ENCODE assay signal across 8 cellular contexts in the genomic region with DNA sequence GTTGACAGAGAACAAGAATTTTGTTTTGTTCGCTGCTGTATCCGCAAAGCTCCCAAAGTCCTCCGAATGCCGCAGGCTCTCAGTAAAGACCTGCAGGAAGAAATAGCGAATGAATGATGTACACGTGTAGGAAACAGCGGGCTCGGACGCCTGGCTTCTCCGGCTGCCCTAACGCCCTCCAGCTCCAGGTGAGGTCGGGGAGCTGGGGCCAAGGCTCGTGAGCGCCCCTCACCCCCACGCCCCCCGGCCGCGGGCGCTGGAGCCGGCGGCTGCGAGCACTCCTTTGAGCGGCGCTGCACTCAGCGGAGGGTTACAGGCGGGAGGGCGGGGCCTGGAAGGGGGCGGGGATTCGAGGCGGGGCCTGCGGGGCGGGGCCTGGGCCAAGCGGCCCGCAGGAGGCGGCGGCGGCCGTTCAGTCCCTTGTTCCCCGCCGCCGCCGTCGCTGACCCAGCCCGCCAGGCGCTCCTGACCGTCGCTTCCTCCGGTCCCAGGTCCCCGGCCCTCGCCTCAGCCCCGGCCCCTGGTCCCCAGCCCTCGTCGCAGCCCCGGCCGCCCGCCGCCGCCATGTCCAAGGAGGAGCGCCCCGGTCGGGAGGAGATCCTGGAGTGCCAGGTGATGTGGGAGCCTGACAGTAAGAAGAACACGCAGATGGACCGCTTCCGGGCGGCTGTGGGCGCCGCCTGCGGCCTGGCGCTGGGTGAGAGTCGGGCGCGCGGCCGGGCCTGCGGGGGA. TPM values are rescaled to one million over a fixed set of nuclear protein-coding genes. Genes with fewer than 3 reads are reported as not detected.
A peak's percentile ranks its signal among the peaks of the same experiment; 100 is the strongest.
DNase-seq lines count a peak whose midpoint lies in the region; ATAC-seq and TF ChIP-seq lines count a peak whose summit lies in the region.

A gene with protein sequence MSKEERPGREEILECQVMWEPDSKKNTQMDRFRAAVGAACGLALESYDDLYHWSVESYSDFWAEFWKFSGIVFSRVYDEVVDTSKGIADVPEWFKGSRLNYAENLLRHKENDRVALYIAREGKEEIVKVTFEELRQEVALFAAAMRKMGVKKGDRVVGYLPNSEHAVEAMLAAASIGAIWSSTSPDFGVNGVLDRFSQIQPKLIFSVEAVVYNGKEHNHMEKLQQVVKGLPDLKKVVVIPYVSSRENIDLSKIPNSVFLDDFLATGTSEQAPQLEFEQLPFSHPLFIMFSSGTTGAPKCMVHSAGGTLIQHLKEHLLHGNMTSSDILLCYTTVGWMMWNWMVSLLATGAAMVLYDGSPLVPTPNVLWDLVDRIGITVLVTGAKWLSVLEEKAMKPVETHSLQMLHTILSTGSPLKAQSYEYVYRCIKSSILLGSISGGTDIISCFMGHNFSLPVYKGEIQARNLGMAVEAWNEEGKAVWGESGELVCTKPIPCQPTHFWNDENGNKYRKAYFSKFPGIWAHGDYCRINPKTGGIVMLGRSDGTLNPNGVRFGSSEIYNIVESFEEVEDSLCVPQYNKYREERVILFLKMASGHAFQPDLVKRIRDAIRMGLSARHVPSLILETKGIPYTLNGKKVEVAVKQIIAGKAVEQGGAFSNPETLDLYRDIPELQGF (plus strand): TSS at position 415 of the 732 bp plus-strand sequence. CDS start 150 bp downstream, at position 565.

- peak; percentile 89 for ATAC-seq in GM21576 (IDR thresholded peaks at IDR 0.05; ENCODE audit: unreplicated experiment)

- H3K4me3 ChIP-seq in fibroblast of pulmonary artery (replicated peaks; ENCODE audit: low read depth, low read length), result peak within 1 kb of the TSS; percentile 73

- peak; percentile 78 for DNase-seq in DMS79 treated with DMSO at 0.1 percent for 48 hours (lab: John Stamatoyannopoulos, UW)
- peak; percentile 78 for DNase-seq in RKO (ENCODE audit: low spot score)
- peak; percentile 63 for DNase-seq in activated T-helper 2 cell treated with anti-CD3 and anti-CD28 coated beads, Interferon-gamma antibody, Interleukin-2, Interleukin-4, amounts not matched to agents 10 μg/mL and 5 μg/mL and 100 μg/mL, durations not matched to agents 14 hours and 24 hours and 36 hours (ENCODE audit: low spot score)
- DNase-seq in fibroblast of pulmonary artery (ENCODE audit: low read depth), result peak; percentile 74

- H3K4me3 Mint-ChIP-seq in IgD-negative memory B cell (peak within 1 kb of the TSS; percentile 78 to 94 (median 90)), nephron (peak within 1 kb of the TSS; percentile 82 to 87 (median 85))
- peak within 1 kb of the TSS; percentile 87 for H3K4me3 Mint-ChIP-seq in activated T-helper 2 cell treated with anti-CD3 and anti-CD28 coated beads, Interferon-gamma antibody, Interleukin-2, Interleukin-4, amounts not matched to agents 10 μg/mL and 5 μg/mL and 100 μg/mL, durations not matched to agents 14 hours and 24 hours and 36 hours (ENCODE audit: low read depth)
- peak within 1 kb of the TSS; percentile 66 for H3K4me3 Mint-ChIP-seq in stimulated activated naive CD8-positive, alpha-beta T cell treated with anti-CD3 and anti-CD28 coated beads, Interleukin-15, Interleukin-2, amounts not matched to agents 100 ng/mL and 50 ng/mL, for 24 hours

- intact Hi-C loops in activated T-helper 2 cell treated with anti-CD3 and anti-CD28 coated beads, Interferon-gamma antibody, Interleukin-2, Interleukin-4, amounts not matched to agents 10 μg/mL and 5 μg/mL and 100 μg/mL, durations not matched to agents 14 hours and 24 hours and 36 hours (cut with micrococcal nuclease), result loop anchor here (1.0 kb wide), 2 partner anchors 16 to 76 kb away; partner anchors contain the start of gene DHX37

- TF ChIP-seq CTCF in fibroblast of pulmonary artery (IDR thresholded peaks at IDR 0.05; ENCODE audit: low read length, missing control alignments), result no peak
- TF ChIP-seq CTCF in nephron (IDR thresholded peaks at IDR 0.05; ENCODE audit: unreplicated experiment in 3 of 3), result no peak

- peak within 1 kb of the TSS in 2 of 3 donors; percentile 77 to 78 for H3K27ac Mint-ChIP-seq in IgD-negative memory B cell
- H3K27ac Mint-ChIP-seq in activated T-helper 2 cell treated with anti-CD3 and anti-CD28 coated beads, Interferon-gamma antibody, Interleukin-2, Interleukin-4, amounts not matched to agents 10 μg/mL and 5 μg/mL and 100 μg/mL, durations not matched to agents 14 hours and 24 hours and 36 hours, result peak within 1 kb of the TSS; percentile 50
- H3K27ac Mint-ChIP-seq in nephron, result no peak within 1 kb of the TSS
- peak within 1 kb of the TSS; percentile 45 for H3K27ac Mint-ChIP-seq in stimulated activated naive CD8-positive, alpha-beta T cell treated with anti-CD3 and anti-CD28 coated beads, Interleukin-15, Interleukin-2, amounts not matched to agents 100 ng/mL and 50 ng/mL, for 24 hours

- H3K9me3 Mint-ChIP-seq in IgD-negative memory B cell, result no peaks in the 10 kb centered on the region
- peaks cover 4% of the 10 kb centered on the region for H3K9me3 Mint-ChIP-seq in activated T-helper 2 cell treated with anti-CD3 and anti-CD28 coated beads, Interferon-gamma antibody, Interleukin-2, Interleukin-4, amounts not matched to agents 10 μg/mL and 5 μg/mL and 100 μg/mL, durations not matched to agents 14 hours and 24 hours and 36 hours
- peaks cover 8% of the 10 kb centered on the region for H3K9me3 Mint-ChIP-seq in nephron
- no peaks in the 10 kb centered on the region for H3K9me3 Mint-ChIP-seq in stimulated activated naive CD8-positive, alpha-beta T cell treated with anti-CD3 and anti-CD28 coated beads, Interleukin-15, Interleukin-2, amounts not matched to agents 100 ng/mL and 50 ng/mL, for 24 hours

- H3K36me3 Mint-ChIP-seq in IgD-negative memory B cell (no peaks in the 10 kb centered on the region), nephron (ENCODE audit: low read depth) (peaks cover 4% of the 10 kb centered on the region)
- peaks cover 13% of the 10 kb centered on the region for H3K36me3 Mint-ChIP-seq in activated T-helper 2 cell treated with anti-CD3 and anti-CD28 coated beads, Interferon-gamma antibody, Interleukin-2, Interleukin-4, amounts not matched to agents 10 μg/mL and 5 μg/mL and 100 μg/mL, durations not matched to agents 14 hours and 24 hours and 36 hours (ENCODE audit: low read depth)
- H3K36me3 Mint-ChIP-seq in stimulated activated naive CD8-positive, alpha-beta T cell treated with anti-CD3 and anti-CD28 coated beads, Interleukin-15, Interleukin-2, amounts not matched to agents 100 ng/mL and 50 ng/mL, for 24 hours (ENCODE audit: low read depth), result no peaks in the 10 kb centered on the region

- peaks cover 8 to 10% (median 10%) of the 10 kb centered on the region in 3 donors for H3K4me1 Mint-ChIP-seq in IgD-negative memory B cell
- peaks cover 17% of the 10 kb centered on the region for H3K4me1 Mint-ChIP-seq in activated T-helper 2 cell treated with anti-CD3 and anti-CD28 coated beads, Interferon-gamma antibody, Interleukin-2, Interleukin-4, amounts not matched to agents 10 μg/mL and 5 μg/mL and 100 μg/mL, durations not matched to agents 14 hours and 24 hours and 36 hours (ENCODE audit: low read depth)
- H3K4me1 Mint-ChIP-seq in nephron, result peaks cover 28% of the 10 kb centered on the region
- peaks cover 13% of the 10 kb centered on the region for H3K4me1 Mint-ChIP-seq in stimulated activated naive CD8-positive, alpha-beta T cell treated with anti-CD3 and anti-CD28 coated beads, Interleukin-15, Interleukin-2, amounts not matched to agents 100 ng/mL and 50 ng/mL, for 24 hours (ENCODE audit: low read depth)

- H3K27me3 Mint-ChIP-seq in IgD-negative memory B cell (peaks cover 4% of the 10 kb centered on the region), nephron (ENCODE audit: low read depth) (peaks cover 22% of the 10 kb centered on the region)
- H3K27me3 Mint-ChIP-seq in activated T-helper 2 cell treated with anti-CD3 and anti-CD28 coated beads, Interferon-gamma antibody, Interleukin-2, Interleukin-4, amounts not matched to agents 10 μg/mL and 5 μg/mL and 100 μg/mL, durations not matched to agents 14 hours and 24 hours and 36 hours (ENCODE audit: low read depth), result peaks cover 6% of the 10 kb centered on the region
- peaks cover 11% of the 10 kb centered on the region for H3K27me3 Mint-ChIP-seq in stimulated activated naive CD8-positive, alpha-beta T cell treated with anti-CD3 and anti-CD28 coated beads, Interleukin-15, Interleukin-2, amounts not matched to agents 100 ng/mL and 50 ng/mL, for 24 hours

RNA-seq across cellular contexts. Expression of the gene that starts here (rescaled TPM):
- 4.2 TPM for polyA plus RNA-seq in IgD-negative memory B cell
- total RNA-seq in activated T-helper 2 cell treated with anti-CD3 and anti-CD28 coated beads, Interferon-gamma antibody, Interleukin-2, Interleukin-4, amounts not matched to agents 10 μg/mL and 5 μg/mL and 100 μg/mL, durations not matched to agents 14 hours and 24 hours and 36 hours, result 45.5 and 46.9 TPM in 2 replicates

Comparison
In these comparisons a context has a peak if more than half of its experiments do, and no peak if none do; other contexts are left out.
1. Peak in every context shown above with its lines: DNase-seq, ATAC-seq and H3K4me3 ChIP-seq.
2. H3K27ac Mint-ChIP-seq: peak in IgD-negative memory B cell (2 of 3), activated T-helper 2 cell treated with anti-CD3 and anti-CD28 coated beads, Interferon-gamma antibody, Interleukin-2, Interleukin-4, amounts not matched to agents 10 μg/mL and 5 μg/mL and 100 μg/mL, durations not matched to agents 14 hours and 24 hours and 36 hours (single experiment) and stimulated activated naive CD8-positive, alpha-beta T cell treated with anti-CD3 and anti-CD28 coated beads, Interleukin-15, Interleukin-2, amounts not matched to agents 100 ng/mL and 50 ng/mL, for 24 hours (single experiment); none in nephron (0 of 3).